In genomic region chr6:150267686-150268561, GRCh38 we compare ENCODE assay signal across 13 cellular contexts.
DNase-seq lines count a peak whose midpoint lies in the region; ATAC-seq, FAIRE-seq and TF ChIP-seq lines count a peak whose summit lies in the region.
"Had no signal": no experiment of that assay in that cellular context is flagged by ENCODE, and none has a peak within 500 bp of the region (broad histone marks: within the 10 kb centered on the region; RNA-seq: fewer than 3 reads in every experiment).

No MANE protein-coding gene starts in this region.

- POLR2A ChIA-PET in OCI-LY7 (lab: Charles Lee) = interaction anchor here (0.6 to 1.7 kb wide), 3 partner anchors 10 to 1934 kb away, joined by 3 to 5 read pairs (median 4); no protein-coding TSS in a partner anchor

- no peak overlapping the region for H3K4me3 ChIP-seq in bronchial epithelial cell (ENCODE audit: low read depth, low read length)
- no peak overlapping the region for H3K4me3 ChIP-seq in mesenchymal stem cell (ENCODE audit: insufficient read depth in 1 of 2, low read depth in 1 of 2, low read length in 2 of 2)
- no peak overlapping the region for H3K4me3 ChIP-seq in OCI-LY7 (ENCODE audit: low read depth, low read length, poor library complexity, severe bottlenecking)
- H3K4me3 ChIP-seq: BLaER1 had no signal

- no peak overlapping the region for H2BK120ac ChIP-seq in mesenchymal stem cell (ENCODE audit: low read depth, low read length)

- H3K4me2 ChIP-seq in mesenchymal stem cell (ENCODE audit: low read length, poor library complexity, severe bottlenecking) = no peak overlapping the region
- H3K4me2 ChIP-seq in OCI-LY7 (ENCODE audit: low read length) = no peak overlapping the region
- H3K4me2 ChIP-seq: BLaER1 had no signal

- 77% methylated on average over 8 of the region's 11 CpGs for WGBS in mesenchymal stem cell

- H2AFZ ChIP-seq in mesenchymal stem cell (ENCODE audit: low read depth, low read length) (no peak overlapping the region), OCI-LY7 (ENCODE audit: low read length) (no peak overlapping the region)

- H3K4me1 ChIP-seq in mesenchymal stem cell (ENCODE audit: control insufficient read depth, insufficient read depth, low read depth, low read length) (peaks cover 10% of the 10 kb centered on the region), OCI-LY7 (ENCODE audit: insufficient read depth, low read length, poor library complexity, severe bottlenecking) (peaks cover 34% of the 10 kb centered on the region)

- no TSS peak for BruUV-seq in OCI-LY7 (replicated peaks; lab: Mats Ljungman, UMichigan)

- ATAC-seq in GM18909 (IDR thresholded peaks at IDR 0.05; ENCODE audit: poor library complexity, unreplicated experiment) (no peak), HG03571 (IDR thresholded peaks at IDR 0.05; ENCODE audit: unreplicated experiment) (no peak), HG02870 (IDR thresholded peaks at IDR 0.05; ENCODE audit: unreplicated experiment) (no peak)
- ATAC-seq: activated CD8-positive, alpha-beta T cell treated with anti-CD3 and anti-CD28 coated beads, Interleukin-2, amount 10 ng/mL, durations not matched to agents 7 days and 5 days had no signal

- no peaks in the 10 kb centered on the region for H3K27me3 ChIP-seq in bronchial epithelial cell (ENCODE audit: control insufficient read depth, insufficient read depth, low read length)
- H3K27me3 ChIP-seq in mesenchymal stem cell (ENCODE audit: control insufficient read depth in 1 of 2, insufficient read depth in 1 of 2, low read length in 2 of 2) = no peaks in the 10 kb centered on the region
- H3K27me3 ChIP-seq: BLaER1 had no signal

- CTCF ChIA-PET in OCI-LY7 (lab: Charles Lee; ENCODE audit: unreplicated experiment) = no interaction called here

- H3K36me3 ChIP-seq in bronchial epithelial cell (ENCODE audit: control insufficient read depth, insufficient read depth, low read length) (no peaks in the 10 kb centered on the region), mesenchymal stem cell (ENCODE audit: control insufficient read depth in 1 of 2, insufficient read depth in 2 of 2, low read depth in 1 of 2, low read length in 2 of 2) (no peaks in the 10 kb centered on the region), OCI-LY7 (ENCODE audit: insufficient read depth, low read length) (no peaks in the 10 kb centered on the region)
- H3K36me3 ChIP-seq: BLaER1 had no signal

- H4K91ac ChIP-seq in mesenchymal stem cell (ENCODE audit: low read length) = no peak overlapping the region

- no peak overlapping the region for H3K23ac ChIP-seq in mesenchymal stem cell (ENCODE audit: low read length in 2 of 2)

- no peaks in the 10 kb centered on the region for H3K9me2 ChIP-seq in OCI-LY7 (ENCODE audit: insufficient read depth, low read length)

- TF ChIP-seq CTCF in bronchial epithelial cell (IDR thresholded peaks at IDR 0.05; ENCODE audit: insufficient read depth, low read length, severe bottlenecking) (no peak), OCI-LY7 (conservative IDR thresholded peaks at IDR 0.05; ENCODE audit: low read length) (no peak)

- no peaks in the 10 kb centered on the region for H3K79me1 ChIP-seq in mesenchymal stem cell (replicated peaks; ENCODE audit: low read length, poor library complexity, severe bottlenecking)

- no peak overlapping the region for H3K4ac ChIP-seq in mesenchymal stem cell (ENCODE audit: low read depth in 1 of 2, low read length in 2 of 2)

- H3K27ac ChIP-seq in mesenchymal stem cell (ENCODE audit: low read length, poor library complexity, severe bottlenecking) = no peak overlapping the region
- H3K27ac ChIP-seq in OCI-LY7 (ENCODE audit: low read depth, low read length, poor library complexity, severe bottlenecking) = no peak overlapping the region
- H3K27ac ChIP-seq: BLaER1 had no signal

- no peak overlapping the region for H2BK15ac ChIP-seq in mesenchymal stem cell (ENCODE audit: low read depth, poor library complexity, severe bottlenecking)

- no peak overlapping the region for H2AK5ac ChIP-seq in mesenchymal stem cell (ENCODE audit: low read length, severe bottlenecking)

- no peak overlapping the region for H2BK12ac ChIP-seq in mesenchymal stem cell (ENCODE audit: low read length in 2 of 2)

- H3K9ac ChIP-seq in mesenchymal stem cell (ENCODE audit: low read length) = peak overlapping the region; percentile 65
- H3K9ac ChIP-seq: BLaER1 had no signal

- intact Hi-C loops in OCI-LY7 (cut with micrococcal nuclease; ENCODE audit: unreplicated experiment) = no loop called here

- DNase-seq in AG20443 (ENCODE audit: low spot score) (peak; percentile 65), NCI-H226 (peak; percentile 87), bronchial epithelial cell (ENCODE audit: low read depth) (peak; percentile 95), mesenchymal stem cell (peak; percentile 24), OCI-LY7 (ENCODE audit: low spot score) (no peak)
- DNase-seq: activated CD8-positive, alpha-beta T cell treated with anti-CD3 and anti-CD28 coated beads, Interleukin-2, amount 10 ng/mL, durations not matched to agents 7 days and 5 days; NCI-H510A treated with DMSO at 0.1 percent for 48 hours; stimulated activated CD4-positive, alpha-beta T cell treated with anti-CD3 and anti-CD28 coated beads, Interleukin-2, amount 100 ng/mL, for 48 hours had no signal

- peak; percentile 96 for FAIRE-seq in bronchial epithelial cell (lab: Jason Lieb, UNC)
- FAIRE-seq: GM19239 had no signal

- H3K14ac ChIP-seq in mesenchymal stem cell (ENCODE audit: low read length in 2 of 2) = no peak overlapping the region

- H3K79me2 ChIP-seq in OCI-LY7 (ENCODE audit: insufficient read depth, low read depth, low read length) = no peaks in the 10 kb centered on the region

- H4K20me1 ChIP-seq in OCI-LY7 (ENCODE audit: insufficient read depth, low read length) = no peaks in the 10 kb centered on the region
- H4K20me1 ChIP-seq: BLaER1 had no signal

- H2BK5ac ChIP-seq in mesenchymal stem cell (ENCODE audit: low read depth, low read length, poor library complexity, severe bottlenecking) = no peak overlapping the region

- H4K8ac ChIP-seq in mesenchymal stem cell (ENCODE audit: low read length) = no peak overlapping the region

- H3K9me3 ChIP-seq in mesenchymal stem cell (ENCODE audit: control insufficient read depth, low read length) = no peaks in the 10 kb centered on the region
- no peaks in the 10 kb centered on the region for H3K9me3 ChIP-seq in OCI-LY7 (ENCODE audit: low read length)
- H3K9me3 ChIP-seq: BLaER1 had no signal

- peak overlapping the region in 1 of 2 experiments; percentile 1 for H3K18ac ChIP-seq in mesenchymal stem cell (ENCODE audit: low read depth in 1 of 2, low read length in 2 of 2)
